8 cellular contexts compared by ENCODE assay signal in genomic region chr19:45882652-45883585, GRCh38.
DNase-seq lines count a peak whose midpoint lies in the region; ATAC-seq and TF ChIP-seq lines count a peak whose summit lies in the region.

No MANE protein-coding gene starts in this region.

- H3K36me3 ChIP-seq in OCI-LY3 (replicated peaks; ENCODE audit: low read depth, low read length): peaks cover 11% of the 10 kb centered on the region
- no peaks in the 10 kb centered on the region for H3K36me3 ChIP-seq in mucosa of rectum (ENCODE audit: control insufficient read depth in 2 of 2, insufficient read depth in 2 of 2, low read length in 2 of 2)

- H3K9ac ChIP-seq in OCI-LY3 (ENCODE audit: low read length) (peak overlapping the region; percentile 96), mucosa of rectum (ENCODE audit: low read depth in 1 of 2, low read length in 2 of 2) (peak overlapping the region; percentile 89 to 90)

- H3K27ac ChIP-seq in OCI-LY3 (ENCODE audit: low read length): peak overlapping the region; percentile 84
- H3K27ac ChIP-seq in mucosa of rectum (ENCODE audit: low read depth in 2 of 2, low read length in 2 of 2): peak overlapping the region; percentile 94 to 97

- peaks cover 21% of the 10 kb centered on the region for H3K79me2 ChIP-seq in OCI-LY3 (ENCODE audit: low read length)

- H3K4me3 ChIP-seq in OCI-LY3 (ENCODE audit: low read length): peak overlapping the region; percentile 86
- peak overlapping the region; percentile 70 to 77 for H3K4me3 ChIP-seq in mucosa of rectum (ENCODE audit: low read length in 2 of 2)

- H4K20me1 ChIP-seq in OCI-LY3 (ENCODE audit: insufficient read depth, low read length): no peaks in the 10 kb centered on the region

- ATAC-seq in HG02981 (IDR thresholded peaks at IDR 0.05; ENCODE audit: unreplicated experiment) (peak; percentile 31), HG03442 (IDR thresholded peaks at IDR 0.05; ENCODE audit: unreplicated experiment) (no peak)

- peak overlapping the region; percentile 99 for H3K4me2 ChIP-seq in OCI-LY3 (ENCODE audit: low read length)

- no peak overlapping the region for H2AFZ ChIP-seq in OCI-LY3 (ENCODE audit: low read depth, low read length)

- no peak for TF ChIP-seq POLR2A in erythroblast (IDR thresholded peaks at IDR 0.05; ENCODE audit: low read length)

- H3K9me3 ChIP-seq in OCI-LY3 (ENCODE audit: insufficient read depth, low read length) (no peaks in the 10 kb centered on the region), mucosa of rectum (ENCODE audit: control insufficient read depth in 2 of 2, low read length in 2 of 2) (no peaks in the 10 kb centered on the region)

- H3K4me1 ChIP-seq in OCI-LY3 (ENCODE audit: low read length) (peaks cover 39% of the 10 kb centered on the region), mucosa of rectum (ENCODE audit: control insufficient read depth in 2 of 2, insufficient read depth in 2 of 2, low read length in 2 of 2) (peaks cover 47 to 58% of the 10 kb centered on the region in 2 donors)

- DNase-seq in DMS53 (lab: John Stamatoyannopoulos, UW) (peak; percentile 99), activated T-cell treated with anti-CD3 and anti-CD28 coated beads for 24 hours (ENCODE audit: low read depth) (peak; percentile 79), erythroblast (lab: John Stamatoyannopoulos, UW) (peak; percentile 92 to 95)
- DNase-seq in stimulated activated CD8-positive, alpha-beta memory T cell treated with anti-CD3 and anti-CD28 coated beads, Interleukin-4, amount 100 ng/mL, for 24 hours (ENCODE audit: low read depth): peak; percentile 75

- peak; percentile 99 for TF ChIP-seq CTCF in OCI-LY3 (IDR thresholded peaks at IDR 0.05; ENCODE audit: low read depth, low read length)

- H3K27me3 ChIP-seq in OCI-LY3 (ENCODE audit: low read depth, low read length) (no peaks in the 10 kb centered on the region), mucosa of rectum (ENCODE audit: control insufficient read depth in 2 of 2, insufficient read depth in 2 of 2, low read length in 2 of 2) (no peaks in the 10 kb centered on the region)
